Comparison of ENCODE assay signal across 21 cellular contexts in the genomic region with DNA sequence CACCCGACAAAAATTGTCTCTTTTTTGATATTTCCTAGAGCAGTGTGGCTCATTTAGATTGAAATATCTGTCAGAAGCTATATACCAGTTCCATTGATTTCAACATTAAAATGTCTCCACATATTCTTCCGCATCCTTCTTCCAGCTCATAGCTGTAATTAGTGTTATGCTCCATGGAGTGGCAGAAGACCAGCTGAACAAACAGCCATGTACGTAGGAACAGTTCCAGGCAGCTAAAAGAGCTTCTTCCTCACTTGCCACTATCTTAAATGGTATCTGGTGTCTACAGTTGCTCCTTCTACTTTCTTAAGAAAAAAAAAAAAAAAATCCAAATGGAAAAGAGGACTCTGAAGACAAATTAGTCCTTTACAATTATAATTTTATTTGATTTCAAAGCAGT.
DNase-seq lines count a peak whose midpoint lies in the region; ATAC-seq and TF ChIP-seq lines count a peak whose summit lies in the region.
"Had no signal": no experiment of that assay in that cellular context is flagged by ENCODE, and none has a peak within 500 bp of the region (broad histone marks: within the 10 kb centered on the region; RNA-seq: fewer than 3 reads in every experiment).

No MANE protein-coding gene starts in this region.

- peak; percentile 29 for TF ChIP-seq CTCF in C4-2B (conservative IDR thresholded peaks at IDR 0.05)
- TF ChIP-seq CTCF in VCaP (conservative IDR thresholded peaks at IDR 0.05): 0 out of 2 replicates have a peak, but pooled peaks have one; percentile 23
- no peak for TF ChIP-seq CTCF in GM13976 (IDR thresholded peaks at IDR 0.05; ENCODE audit: borderline replicate concordance, control extremely low read depth, extremely low read depth, insufficient read depth, missing control alignments)

- DNase-seq in DMS153 (lab: John Stamatoyannopoulos, UW) (peak; percentile 2), DMS153 treated with DMSO at 0.1 percent for 48 hours (lab: John Stamatoyannopoulos, UW; ENCODE audit: unreplicated experiment) (no peak), NCI-H446 treated with DMSO at 0.1 percent for 48 hours (lab: John Stamatoyannopoulos, UW) (peak; percentile 23), GM13976 (ENCODE audit: low spot score) (no peak), inferior parietal cortex (ENCODE audit: extremely low spot score) (no peak)
- DNase-seq: ACHN; CD8-positive, alpha-beta T cell; EL; Kasumi-1; MM.1S; NCI-H1092; NCI-H2081; NCI-H774; Peyer's patch; T-helper 9 cell had no signal

- ATAC-seq in GM19397 (IDR thresholded peaks at IDR 0.05; ENCODE audit: unreplicated experiment): no peak
- ATAC-seq: CD8-positive, alpha-beta T cell had no signal

- H3K27ac ChIP-seq in C4-2B: no peak overlapping the region
- H3K27ac ChIP-seq in VCaP: no peak overlapping the region
- H3K27ac ChIP-seq: 22Rv1, BLaER1, Peyer's patch, SJSA1 had no signal

- in situ Hi-C loops in GM13976 (cut with MboI; ENCODE audit: low sequenced_read_pairs, unreplicated experiment): no loop called here

Comparison
In these comparisons a context has a peak if more than half of its experiments do, and no peak if none do; other contexts are left out.
1. DNase-seq: peak in DMS153 (single experiment) and NCI-H446 treated with DMSO at 0.1 percent for 48 hours (single experiment); none in DMS153 treated with DMSO at 0.1 percent for 48 hours (single experiment), GM13976 (single experiment) and inferior parietal cortex (single experiment).